In genomic region chr5:76791461-76791860, GRCh38 we compare ENCODE assay signal across 13 cellular contexts. TPM values are rescaled to one million over a fixed set of nuclear protein-coding genes. Genes with fewer than 3 reads are reported as not detected.
DNase-seq lines count a peak whose midpoint lies in the region; ATAC-seq, FAIRE-seq and TF ChIP-seq lines count a peak whose summit lies in the region.
"Had no signal": no experiment of that assay in that cellular context is flagged by ENCODE, and none has a peak within 500 bp of the region (broad histone marks: within the 10 kb centered on the region; RNA-seq: fewer than 3 reads in every experiment).

No MANE protein-coding gene starts in this region.

- H3K36me3 ChIP-seq in astrocyte (ENCODE audit: insufficient read depth, low read length) (no peaks in the 10 kb centered on the region), WERI-Rb-1 (no peaks in the 10 kb centered on the region)

- H3K27ac ChIP-seq in astrocyte (ENCODE audit: low read depth, low read length) (peak overlapping the region; percentile 100), foreskin keratinocyte (peak overlapping the region; percentile 95), skin epidermis (peak overlapping the region in 19 of 21 experiments; percentile 7 to 87 (median 64)), WERI-Rb-1 (no peak overlapping the region)

- H3K9me3 Mint-ChIP-seq in Calu3 (ENCODE audit: low read depth, unreplicated experiment) (no peaks in the 10 kb centered on the region), astrocyte (ENCODE audit: unreplicated experiment) (no peaks in the 10 kb centered on the region)

- peak overlapping the region; percentile 12 for H2AFZ ChIP-seq in astrocyte (ENCODE audit: low read depth, low read length)

- H3K4me3 ChIP-seq in astrocyte (ENCODE audit: insufficient read depth, low read depth, low read length) (peak overlapping the region; percentile 7), skin epidermis (no peak overlapping the region), WERI-Rb-1 (ENCODE audit: low read depth, low read length) (no peak overlapping the region)

- H3K27ac Mint-ChIP-seq in Calu3 (ENCODE audit: unreplicated experiment) (peak overlapping the region; percentile 41), astrocyte (ENCODE audit: unreplicated experiment) (peak overlapping the region; percentile 99)

- no peaks in the 10 kb centered on the region for H3K9me3 ChIP-seq in astrocyte (ENCODE audit: insufficient read depth, low read depth, low read length)
- no peaks in the 10 kb centered on the region for H3K9me3 ChIP-seq in WERI-Rb-1 (ENCODE audit: severe bottlenecking)

- H3K79me2 ChIP-seq in astrocyte (ENCODE audit: insufficient read depth, low read length): no peaks in the 10 kb centered on the region

- no peaks in the 10 kb centered on the region for H3K27me3 ChIP-seq in astrocyte (ENCODE audit: insufficient read depth, low read length)
- H3K27me3 ChIP-seq in foreskin keratinocyte: no peaks in the 10 kb centered on the region
- no peaks in the 10 kb centered on the region for H3K27me3 ChIP-seq in WERI-Rb-1 (ENCODE audit: insufficient read depth, low read depth, severe bottlenecking)

- H3K27me3 Mint-ChIP-seq in Calu3 (ENCODE audit: unreplicated experiment): no peaks in the 10 kb centered on the region
- H3K27me3 Mint-ChIP-seq in astrocyte (ENCODE audit: low read depth, unreplicated experiment): no peaks in the 10 kb centered on the region

- DNase-seq in Calu3 (no peak), astrocyte (ENCODE audit: low read depth) (peak; percentile 48), foreskin keratinocyte (peak in 1 of 2 donors; percentile 15), SK-N-DZ (ENCODE audit: low spot score) (no peak), WERI-Rb-1 (no peak)
- DNase-seq: activated CD4-positive, alpha-beta T cell treated with anti-CD3 and anti-CD28 coated beads, Interleukin-2, amount 50 U/mL, for 1 hour; hippocampal formation; NCI-H1417 had no signal

- FAIRE-seq in astrocyte (lab: Jason Lieb, UNC): no peak
- FAIRE-seq: HTR-8/SVneo had no signal

- H3K4me3 Mint-ChIP-seq in Calu3 (ENCODE audit: low read depth, unreplicated experiment): no peak overlapping the region
- H3K4me3 Mint-ChIP-seq in astrocyte (ENCODE audit: unreplicated experiment): no peak overlapping the region

- TF ChIP-seq CTCF in Calu3 (IDR thresholded peaks at IDR 0.05; ENCODE audit: unreplicated experiment): no peak
- TF ChIP-seq CTCF in astrocyte (IDR thresholded peaks at IDR 0.05; ENCODE audit: insufficient read depth, low read depth, low read length): no peak
- no peak for TF ChIP-seq CTCF in foreskin keratinocyte (conservative IDR thresholded peaks at IDR 0.05)
- no peak for TF ChIP-seq CTCF in WERI-Rb-1 (IDR thresholded peaks at IDR 0.05; ENCODE audit: low read depth, low read length)

- H3K4me2 ChIP-seq in astrocyte (ENCODE audit: low read length): peak overlapping the region; percentile 48

- CTCF ChIA-PET in Calu3 (lab: Charles Lee): interaction anchor here (1.1 to 1.7 kb wide), 6 partner anchors 8 to 190 kb away, joined by 3 to 11 read pairs (median 6); no protein-coding TSS in a partner anchor

- H4K20me1 ChIP-seq in astrocyte (ENCODE audit: insufficient read depth, low read length): no peaks in the 10 kb centered on the region

- BruUV-seq in Calu3 (replicated peaks; lab: Mats Ljungman, UMichigan): no TSS peak

- H3K9ac ChIP-seq in astrocyte (ENCODE audit: low read length): peak overlapping the region; percentile 89

- H3K4me1 ChIP-seq in astrocyte (ENCODE audit: insufficient read depth, low read length): peaks cover 35% of the 10 kb centered on the region
- H3K4me1 ChIP-seq in foreskin keratinocyte: peaks cover 25% of the 10 kb centered on the region

- peaks cover 33% of the 10 kb centered on the region for H3K36me3 Mint-ChIP-seq in Calu3 (ENCODE audit: insufficient read depth, unreplicated experiment)
- H3K36me3 Mint-ChIP-seq in astrocyte (ENCODE audit: low read depth, unreplicated experiment): no peaks in the 10 kb centered on the region

- intact Hi-C loops in Calu3 (cut with micrococcal nuclease; ENCODE audit: unreplicated experiment): no loop called here

- peaks cover 61% of the 10 kb centered on the region for H3K4me1 Mint-ChIP-seq in Calu3 (ENCODE audit: low read depth, unreplicated experiment)
- peaks cover 52% of the 10 kb centered on the region for H3K4me1 Mint-ChIP-seq in astrocyte (ENCODE audit: low read depth, unreplicated experiment)

- ATAC-seq in foreskin keratinocyte (no peak), GM18502 (IDR thresholded peaks at IDR 0.05; ENCODE audit: poor library complexity, unreplicated experiment) (no peak), HG03565 (IDR thresholded peaks at IDR 0.05; ENCODE audit: unreplicated experiment) (no peak)

RNA-seq across cellular contexts. Expression of gene F2RL1, which starts 27.4 kb away (rescaled TPM):
- total RNA-seq in Calu3 (2022) (122 and 147 TPM in 2 replicates), astrocyte (140 and 164 TPM in 2 replicates), foreskin keratinocyte (72.4 and 77.5 TPM in 2 replicates)
- 32.8 and 36.8 TPM in 2 replicates for polyA plus RNA-seq in foreskin keratinocyte
- polyA plus RNA-seq in SK-N-DZ (2014; cell fraction: cytosol; rRNA removed): not detected in 2 replicates
- not detected in 2 replicates for polyA plus RNA-seq in SK-N-DZ (2014; cell fraction: nucleus; rRNA removed)

RNA-seq across cellular contexts. Expression of gene S100Z, which starts 58.4 kb away (rescaled TPM):
- total RNA-seq in Calu3 (2022) (not detected in 2 replicates), astrocyte (not detected in 2 replicates), foreskin keratinocyte (not detected in 2 replicates)
- polyA plus RNA-seq in foreskin keratinocyte: not detected in 2 replicates
- polyA plus RNA-seq in SK-N-DZ (2014; cell fraction: cytosol; rRNA removed): not detected in 2 replicates
- not detected in 2 replicates for polyA plus RNA-seq in SK-N-DZ (2014; cell fraction: nucleus; rRNA removed)
- total RNA-seq: dermis microvascular lymphatic vessel endothelial cell had no signal
